16 cellular contexts compared by ENCODE assay signal in the genomic region with DNA sequence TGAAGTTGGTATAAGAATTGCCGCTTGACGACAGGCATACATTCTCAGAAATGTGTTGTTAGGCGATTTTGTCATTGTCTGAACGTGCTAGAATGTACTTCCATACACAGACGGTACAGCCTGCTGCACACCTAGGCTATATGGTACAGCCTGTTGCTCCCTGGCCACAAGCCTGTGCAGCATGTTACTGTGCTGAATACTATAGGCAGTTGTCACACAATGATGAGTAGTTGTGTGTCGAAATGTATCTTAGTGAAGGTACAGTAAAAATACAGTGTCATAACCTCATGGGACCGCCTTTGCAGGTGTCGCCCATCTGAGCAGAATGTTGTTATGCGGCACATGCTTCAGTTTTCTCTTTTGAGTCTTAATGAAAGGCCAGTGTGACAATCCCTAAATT.
DNase-seq lines count a peak whose midpoint lies in the region; ATAC-seq and TF ChIP-seq lines count a peak whose summit lies in the region.
"Had no signal": no experiment of that assay in that cellular context is flagged by ENCODE, and none has a peak within 500 bp of the region (broad histone marks: within the 10 kb centered on the region; RNA-seq: fewer than 3 reads in every experiment).

No MANE protein-coding gene starts in this region.

- H3K9me3 ChIP-seq in OCI-LY1 (ENCODE audit: low read length) (no peaks in the 10 kb centered on the region), spleen (no peaks in the 10 kb centered on the region), smooth muscle cell (replicated peaks; ENCODE audit: low read depth) (no peaks in the 10 kb centered on the region)

- DNase-seq in GM06990 (ENCODE audit: extremely low read depth, insufficient read length) (no peak), spleen (no peak), smooth muscle cell (lab: John Stamatoyannopoulos, UW; ENCODE audit: unreplicated experiment) (no peak), cerebellum (ENCODE audit: low spot score) (no peak)
- DNase-seq: activated CD8-positive, alpha-beta memory T cell treated with anti-CD3 and anti-CD28 coated beads, Interleukin-2, amount 10 ng/mL, durations not matched to agents 7 days and 5 days; AML-193; amniotic stem cell; NCI-H82; right cardiac atrium; stimulated activated CD4-positive, alpha-beta T cell treated with anti-CD3 and anti-CD28 coated beads, Interleukin-4, amount 100 ng/mL, for 24 hours; stimulated activated naive CD4-positive, alpha-beta T cell had no signal

- TF ChIP-seq POLR2A in spleen (IDR thresholded peaks at IDR 0.05): no peak

- H3K4me3 ChIP-seq in GM06990 (replicated peaks; ENCODE audit: low read depth, low read length) (0 out of 2 replicates have a peak overlapping the region, but pooled peaks have one; percentile 10), OCI-LY1 (ENCODE audit: low read depth, low read length, poor library complexity, severe bottlenecking) (peak overlapping the region; percentile 49), spleen (no peak overlapping the region), smooth muscle cell (no peak overlapping the region)
- H3K4me3 ChIP-seq: coronary artery had no signal

- H3K9ac ChIP-seq in OCI-LY1 (ENCODE audit: low read length): peak overlapping the region; percentile 57
- no peak overlapping the region for H3K9ac ChIP-seq in smooth muscle cell (ENCODE audit: low read depth)

- H3K4me2 ChIP-seq in OCI-LY1 (ENCODE audit: low read length): peak overlapping the region; percentile 57
- no peak overlapping the region for H3K4me2 ChIP-seq in smooth muscle cell

- no peak overlapping the region for H2AFZ ChIP-seq in OCI-LY1 (ENCODE audit: low read length)
- H2AFZ ChIP-seq in smooth muscle cell (ENCODE audit: low read depth): no peak overlapping the region

- no peak for TF ChIP-seq CTCF in GM06990 (IDR thresholded peaks at IDR 0.05; ENCODE audit: insufficient read depth, low read length, poor library complexity, severe bottlenecking)
- TF ChIP-seq CTCF in OCI-LY1 (IDR thresholded peaks at IDR 0.05; ENCODE audit: low read length): no peak
- TF ChIP-seq CTCF in spleen (IDR thresholded peaks at IDR 0.05 in 8 of 11, conservative IDR thresholded peaks at IDR 0.05 in 3 of 11): no peak
- no peak for TF ChIP-seq CTCF in smooth muscle cell (IDR thresholded peaks at IDR 0.05; ENCODE audit: borderline replicate concordance, insufficient read depth, poor library complexity, severe bottlenecking)

- ATAC-seq in GM19351 (IDR thresholded peaks at IDR 0.05; ENCODE audit: unreplicated experiment): peak; percentile 17
- peak; percentile 30 for ATAC-seq in HG02870 (IDR thresholded peaks at IDR 0.05; ENCODE audit: unreplicated experiment)
- no peak for ATAC-seq in HG03565 (IDR thresholded peaks at IDR 0.05; ENCODE audit: unreplicated experiment)
- ATAC-seq: activated CD8-positive, alpha-beta memory T cell treated with anti-CD3 and anti-CD28 coated beads, Interleukin-2, amount 10 ng/mL, durations not matched to agents 7 days and 5 days; right cardiac atrium had no signal

- H4K20me1 ChIP-seq in OCI-LY1 (ENCODE audit: insufficient read depth, low read length): no peaks in the 10 kb centered on the region
- peaks cover 86% of the 10 kb centered on the region for H4K20me1 ChIP-seq in smooth muscle cell (ENCODE audit: low read depth)

- peaks cover 100% of the 10 kb centered on the region for H3K4me1 ChIP-seq in OCI-LY1 (ENCODE audit: insufficient read depth, low read length, severe bottlenecking)
- H3K4me1 ChIP-seq in spleen: peaks cover 4 to 59% (median 20%) of the 10 kb centered on the region in 6 donors
- H3K4me1 ChIP-seq in smooth muscle cell (ENCODE audit: low read depth): peaks cover 7% of the 10 kb centered on the region

- peaks cover 52% of the 10 kb centered on the region for H3K79me2 ChIP-seq in OCI-LY1 (ENCODE audit: insufficient read depth, low read length)
- peaks cover 46% of the 10 kb centered on the region for H3K79me2 ChIP-seq in smooth muscle cell (ENCODE audit: low read depth)

- H3K27me3 ChIP-seq in GM06990 (replicated peaks; ENCODE audit: control insufficient read depth, insufficient read depth, low read length) (no peaks in the 10 kb centered on the region), OCI-LY1 (ENCODE audit: insufficient read depth, low read length) (no peaks in the 10 kb centered on the region), spleen (replicated peaks in 1 of 7) (no peaks in the 10 kb centered on the region), smooth muscle cell (ENCODE audit: low read depth) (no peaks in the 10 kb centered on the region)

- no peaks in the 10 kb centered on the region for H3K9me2 ChIP-seq in OCI-LY1 (ENCODE audit: low read depth, low read length)

- H3K27ac ChIP-seq in OCI-LY1 (ENCODE audit: low read depth, low read length, poor library complexity, severe bottlenecking) (peak overlapping the region; percentile 96), spleen (peak overlapping the region in 2 of 8 donors; percentile 27 to 47), smooth muscle cell (ENCODE audit: low read depth) (no peak overlapping the region)
- H3K27ac ChIP-seq: coronary artery had no signal

- H3F3A ChIP-seq in OCI-LY1 (ENCODE audit: insufficient read depth, low read length) (0 out of 2 replicates have a peak, but pooled peaks cover 10% of the 10 kb centered on the region), smooth muscle cell (ENCODE audit: low read depth) (no peaks in the 10 kb centered on the region)

- H3K36me3 ChIP-seq in GM06990 (ENCODE audit: control insufficient read depth, insufficient read depth, low read length): peaks cover 12% of the 10 kb centered on the region
- peaks cover 75% of the 10 kb centered on the region; the same call in 1 of the 2 replicates for H3K36me3 ChIP-seq in OCI-LY1 (ENCODE audit: insufficient read depth, low read length)
- peaks cover 0 to 90% (median 53%) of the 10 kb centered on the region in 6 donors for H3K36me3 ChIP-seq in spleen
- peaks cover 29% of the 10 kb centered on the region for H3K36me3 ChIP-seq in smooth muscle cell (ENCODE audit: low read depth)

- intact Hi-C loops in spleen (cut with DNase I; ENCODE audit: low total_unique reads): no loop called here

- WGBS in spleen, 5 donors: 90 to 95% (median 93%) methylated on average over 9 of the region's 9 CpGs
- 98% methylated on average over 9 of the region's 9 CpGs for WGBS in smooth muscle cell (ENCODE audit: low lambda C conversion rate)

Comparison
In these comparisons a context has a peak if more than half of its experiments do, and no peak if none do; other contexts are left out.
1. H3K4me3 ChIP-seq: peak in GM06990 (single experiment) and OCI-LY1 (single experiment); none in spleen (0 of 8) and smooth muscle cell (single experiment).